8 cellular contexts compared by ENCODE assay signal in the genomic region with DNA sequence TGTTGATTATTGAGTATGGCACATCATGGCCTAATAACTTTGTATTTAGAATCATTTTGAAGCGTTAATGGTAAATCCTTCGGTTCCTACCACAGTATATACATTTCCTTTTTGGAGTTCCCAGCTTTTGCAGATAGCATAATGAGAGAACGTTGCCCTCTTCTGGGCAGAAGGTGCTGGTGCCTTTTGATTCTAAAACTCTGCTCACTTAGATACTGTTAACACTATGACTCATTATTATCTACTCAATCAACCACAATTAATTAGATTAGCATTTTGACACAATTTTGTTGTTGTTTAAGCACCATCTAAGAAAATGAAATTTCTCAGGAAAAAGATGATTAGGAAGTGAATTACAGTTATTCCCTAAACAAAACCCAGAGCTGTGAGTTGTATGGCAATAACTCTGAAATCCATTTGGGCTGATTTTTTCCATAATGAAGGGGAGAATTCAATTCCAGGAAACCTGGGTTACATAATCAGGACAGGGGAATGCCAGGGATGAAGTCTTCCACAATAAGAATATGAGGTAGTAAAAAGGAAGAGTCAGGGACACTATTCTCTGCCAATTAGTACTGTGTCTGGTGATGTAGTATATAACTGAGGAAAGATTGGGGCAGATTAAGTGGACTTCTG. TPM values are rescaled to one million over a fixed set of nuclear protein-coding genes. Genes with fewer than 3 reads are reported as not detected.
DNase-seq lines count a peak whose midpoint lies in the region; ATAC-seq and TF ChIP-seq lines count a peak whose summit lies in the region.

No MANE protein-coding gene starts in this region.

- no peaks in the 10 kb centered on the region for H3K36me3 Mint-ChIP-seq in activated T-cell treated with anti-CD3 and anti-CD28 coated beads, Interleukin-2, amount 50 U/mL, for 24 hours (ENCODE audit: low read depth)
- no peaks in the 10 kb centered on the region for H3K36me3 Mint-ChIP-seq in GM23338 (ENCODE audit: low read depth)

- intact Hi-C loops in tibial artery (cut with DNase I; ENCODE audit: low total_unique reads), result loop anchor here (10.0 kb wide), 1 partner anchor 265 kb away; no protein-coding TSS in a partner anchor

- no peaks in the 10 kb centered on the region for H3K79me2 ChIP-seq in GM23338 (replicated peaks; ENCODE audit: insufficient read depth)

- H3K9me3 ChIP-seq in tibial artery, result no peaks in the 10 kb centered on the region

- H3F3A ChIP-seq in GM23338 (replicated peaks; ENCODE audit: low read depth), result no peaks in the 10 kb centered on the region

- no peak overlapping the region; the same call in 1 of the 2 replicates for H2AFZ ChIP-seq in GM23338

- peaks cover 23% of the 10 kb centered on the region for H3K4me1 Mint-ChIP-seq in activated T-cell treated with anti-CD3 and anti-CD28 coated beads, Interleukin-2, amount 50 U/mL, for 24 hours (ENCODE audit: low read depth)
- H3K4me1 Mint-ChIP-seq in GM23338, result no peaks in the 10 kb centered on the region

- no peak overlapping the region for H3K4me3 Mint-ChIP-seq in activated T-cell treated with anti-CD3 and anti-CD28 coated beads, Interleukin-2, amount 50 U/mL, for 24 hours
- no peak overlapping the region for H3K4me3 Mint-ChIP-seq in GM23338

- H3K27me3 Mint-ChIP-seq in activated T-cell treated with anti-CD3 and anti-CD28 coated beads, Interleukin-2, amount 50 U/mL, for 24 hours, result peaks cover 2% of the 10 kb centered on the region
- peaks cover 4% of the 10 kb centered on the region for H3K27me3 Mint-ChIP-seq in GM23338 (ENCODE audit: insufficient read depth, low read depth, poor library complexity)

- H3K27ac ChIP-seq in GM23338 (ENCODE audit: low read depth), result no peak overlapping the region
- no peak overlapping the region for H3K27ac ChIP-seq in tibial artery

- peak; percentile 24 for DNase-seq in activated T-cell treated with anti-CD3 and anti-CD28 coated beads for 24 hours (ENCODE audit: low read depth)
- no peak for DNase-seq in activated T-cell treated with anti-CD3 and anti-CD28 coated beads, Interleukin-2, amount 50 U/mL, for 24 hours
- DNase-seq in GM23338 (ENCODE audit: low spot score), result peak; percentile 70
- peak; percentile 73 for DNase-seq in M059J (ENCODE audit: low read depth)
- peak; percentile 39 for DNase-seq in SHP77 treated with DMSO at 0.1 percent for 48 hours (lab: John Stamatoyannopoulos, UW)
- peak; percentile 63 for DNase-seq in cerebellar cortex (ENCODE audit: low spot score)
- DNase-seq in left lobe of liver (ENCODE audit: low spot score), result no peak
- DNase-seq in tibial artery, result no peak

- H3K4me3 ChIP-seq in GM23338 (no peak overlapping the region), tibial artery (no peak overlapping the region)

- ATAC-seq in GM23338 (peak; percentile 88), left lobe of liver (peak; percentile 85)

- H3K9me3 Mint-ChIP-seq in activated T-cell treated with anti-CD3 and anti-CD28 coated beads, Interleukin-2, amount 50 U/mL, for 24 hours, result no peaks in the 10 kb centered on the region
- no peaks in the 10 kb centered on the region for H3K9me3 Mint-ChIP-seq in GM23338

- H3K27ac Mint-ChIP-seq in activated T-cell treated with anti-CD3 and anti-CD28 coated beads, Interleukin-2, amount 50 U/mL, for 24 hours, result no peak overlapping the region
- H3K27ac Mint-ChIP-seq in GM23338, result no peak overlapping the region

- H3K27me3 ChIP-seq in GM23338 (ENCODE audit: insufficient read depth) (no peaks in the 10 kb centered on the region), tibial artery (peaks cover 0 to 8% of the 10 kb centered on the region in 2 donors)

- peak; percentile 83 to 96 for TF ChIP-seq CTCF in GM23338 (conservative IDR thresholded peaks at IDR 0.05; ENCODE audit: low read depth in 2 of 2)
- peak; percentile 47 to 55 for TF ChIP-seq CTCF in tibial artery (IDR thresholded peaks at IDR 0.05)

- H4K20me1 ChIP-seq in GM23338 (replicated peaks; ENCODE audit: insufficient read depth), result no peaks in the 10 kb centered on the region

- H3K36me3 ChIP-seq in GM23338 (ENCODE audit: insufficient read depth) (no peaks in the 10 kb centered on the region), tibial artery (no peaks in the 10 kb centered on the region)

- no peak overlapping the region for H3K4me2 ChIP-seq in GM23338

- H3K4me1 ChIP-seq in GM23338 (ENCODE audit: insufficient read depth) (no peaks in the 10 kb centered on the region), tibial artery (no peaks in the 10 kb centered on the region)

- no peaks in the 10 kb centered on the region for H3K9me2 ChIP-seq in GM23338 (ENCODE audit: insufficient read depth)

TF ChIP-seq in GM23338, 12 proteins besides CTCF, POLR2A, EP300 and RAD21 (continues in another document):
- TF ChIP-seq EZH2phosphoT487 (IDR thresholded peaks at IDR 0.05; ENCODE audit: unreplicated experiment), result no peak
- no peak for TF ChIP-seq REST (IDR thresholded peaks at IDR 0.05; ENCODE audit: unreplicated experiment)
- TF ChIP-seq, protein P1, sequence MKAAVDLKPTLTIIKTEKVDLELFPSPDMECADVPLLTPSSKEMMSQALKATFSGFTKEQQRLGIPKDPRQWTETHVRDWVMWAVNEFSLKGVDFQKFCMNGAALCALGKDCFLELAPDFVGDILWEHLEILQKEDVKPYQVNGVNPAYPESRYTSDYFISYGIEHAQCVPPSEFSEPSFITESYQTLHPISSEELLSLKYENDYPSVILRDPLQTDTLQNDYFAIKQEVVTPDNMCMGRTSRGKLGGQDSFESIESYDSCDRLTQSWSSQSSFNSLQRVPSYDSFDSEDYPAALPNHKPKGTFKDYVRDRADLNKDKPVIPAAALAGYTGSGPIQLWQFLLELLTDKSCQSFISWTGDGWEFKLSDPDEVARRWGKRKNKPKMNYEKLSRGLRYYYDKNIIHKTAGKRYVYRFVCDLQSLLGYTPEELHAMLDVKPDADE (IDR thresholded peaks at IDR 0.05), result no peak
- TF ChIP-seq EZH2 (IDR thresholded peaks at IDR 0.05; ENCODE audit: low read depth, unreplicated experiment), result no peak
- no peak for TF ChIP-seq JUNB (IDR thresholded peaks at IDR 0.05; ENCODE audit: unreplicated experiment)
- TF ChIP-seq NANOG (IDR thresholded peaks at IDR 0.05; ENCODE audit: borderline replicate concordance), result no peak
- no peak for TF ChIP-seq ZNF114 (CRISPR knock-in tag; IDR thresholded peaks at IDR 0.05)

RNA-seq across cellular contexts. Expression of gene DLD, which starts 11.5 kb away (rescaled TPM):
- 68.6 and 76.2 TPM in 2 replicates for total RNA-seq in GM23338 (2014; rRNA removed; shearing (Covaris generic))
- polyA plus RNA-seq in GM23338 (2016; fragmentation: Nextera tagmentation; extraction: Ambion mirVana), result 28.8 and 38.1 TPM in 2 replicates
- 113 and 150 TPM in 2 replicates for total RNA-seq in M059J (2014; rRNA removed; shearing (Covaris generic))
- 63.0 TPM for total RNA-seq in left lobe of liver

Comparison
In these comparisons a context has a peak if more than half of its experiments do, and no peak if none do; other contexts are left out.
1. DNase-seq: peak in activated T-cell treated with anti-CD3 and anti-CD28 coated beads for 24 hours (single experiment), GM23338 (single experiment), M059J (single experiment), SHP77 treated with DMSO at 0.1 percent for 48 hours (single experiment) and cerebellar cortex (single experiment); none in activated T-cell treated with anti-CD3 and anti-CD28 coated beads, Interleukin-2, amount 50 U/mL, for 24 hours (single experiment), left lobe of liver (single experiment) and tibial artery (0 of 2).